In the genomic region with DNA sequence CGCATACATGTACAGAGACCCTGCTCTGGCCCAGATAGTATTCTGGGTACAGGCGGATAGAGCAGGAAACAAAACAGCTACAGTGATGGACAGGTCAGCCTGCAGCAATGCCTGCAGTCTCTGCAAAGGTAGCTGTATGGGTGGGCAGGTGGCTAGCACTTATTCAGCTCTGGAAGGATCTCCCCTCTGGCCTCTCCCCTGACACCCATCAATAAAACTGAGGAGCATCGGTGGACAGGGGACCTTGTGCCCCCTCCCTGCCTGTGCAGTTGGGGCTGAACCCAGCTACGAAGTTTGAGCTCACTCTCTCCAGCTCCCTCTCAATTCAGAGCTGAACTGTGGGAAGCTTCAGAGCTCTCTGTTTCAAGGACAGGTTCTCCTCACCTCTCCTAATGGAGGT, we compare ENCODE assay signal across 10 cellular contexts. TPM values are rescaled to one million over a fixed set of nuclear protein-coding genes. Genes with fewer than 3 reads are reported as not detected.
A peak's percentile ranks its signal among the peaks of the same experiment; 100 is the strongest.
DNase-seq lines count a peak whose midpoint lies in the region; ATAC-seq and TF ChIP-seq lines count a peak whose summit lies in the region.
"Had no signal": no experiment of that assay in that cellular context is flagged by ENCODE, and none has a peak within 500 bp of the region (broad histone marks: within the 10 kb centered on the region; RNA-seq: fewer than 3 reads in every experiment).

No MANE protein-coding gene starts in this region.

- intact Hi-C loops in breast epithelium (cut with DNase I; ENCODE audit: low total_unique reads) (no loop called here), MCF 10A (cut with micrococcal nuclease) (no loop called here)
- intact Hi-C loops in activated CD4-positive, alpha-beta memory T cell treated with anti-CD3 and anti-CD28 coated beads for 36 hours (cut with micrococcal nuclease), result no loop called here

- no peak overlapping the region for H3K27ac ChIP-seq in breast epithelium
- no peak overlapping the region for H3K27ac ChIP-seq in mesenchymal stem cell (ENCODE audit: low read length, poor library complexity, severe bottlenecking)
- peak overlapping the region; percentile 70 to 85 (median 77) for H3K27ac ChIP-seq in upper lobe of left lung
- H3K27ac ChIP-seq: C4-2B had no signal

- no peak overlapping the region for H3K14ac ChIP-seq in mesenchymal stem cell (ENCODE audit: low read length in 2 of 2)

- CTCF ChIA-PET in MCF 10A (lab: Yijun Ruan, JAX), result no interaction called here
- CTCF ChIA-PET in activated CD4-positive, alpha-beta memory T cell treated with anti-CD3 and anti-CD28 coated beads for 36 hours (lab: Charles Lee), result interaction anchor here (1.2 kb wide), 2 partner anchors 70 to 363 kb away, joined by 3 to 4 read pairs; no protein-coding TSS in a partner anchor

- no peak overlapping the region for H3K27ac Mint-ChIP-seq in MCF 10A (ENCODE audit: low read depth, unreplicated experiment)
- H3K27ac Mint-ChIP-seq in activated CD4-positive, alpha-beta memory T cell treated with anti-CD3 and anti-CD28 coated beads for 36 hours, result peak overlapping the region; percentile 46

- H2BK5ac ChIP-seq in mesenchymal stem cell (ENCODE audit: low read depth, low read length, poor library complexity, severe bottlenecking), result no peak overlapping the region

- no peak overlapping the region for H3K4ac ChIP-seq in mesenchymal stem cell (ENCODE audit: low read depth in 1 of 2, low read length in 2 of 2)

- H2BK15ac ChIP-seq in mesenchymal stem cell (ENCODE audit: low read depth, poor library complexity, severe bottlenecking), result peak overlapping the region; percentile 70

- no peaks in the 10 kb centered on the region for H3K36me3 ChIP-seq in breast epithelium
- H3K36me3 ChIP-seq in mesenchymal stem cell (ENCODE audit: control insufficient read depth in 1 of 2, insufficient read depth in 2 of 2, low read depth in 1 of 2, low read length in 2 of 2), result no peaks in the 10 kb centered on the region
- no peaks in the 10 kb centered on the region for H3K36me3 ChIP-seq in upper lobe of left lung

- WGBS in mesenchymal stem cell, result 94% methylated on average over 4 of the region's 4 CpGs
- WGBS in upper lobe of left lung, 2 donors, result 77 to 84% methylated on average over 4 of the region's 4 CpGs

- TF ChIP-seq EP300 in upper lobe of left lung (IDR thresholded peaks at IDR 0.05), result no peak

- H3K9me3 Mint-ChIP-seq in MCF 10A (ENCODE audit: unreplicated experiment), result no peaks in the 10 kb centered on the region
- H3K9me3 Mint-ChIP-seq in activated CD4-positive, alpha-beta memory T cell treated with anti-CD3 and anti-CD28 coated beads for 36 hours, result no peaks in the 10 kb centered on the region

- H4K8ac ChIP-seq in mesenchymal stem cell (ENCODE audit: low read length), result peak overlapping the region; percentile 51

- no peak overlapping the region for H2BK120ac ChIP-seq in mesenchymal stem cell (ENCODE audit: low read depth, low read length)

- BruUV-seq in MCF 10A (replicated peaks; lab: Mats Ljungman, UMichigan), result no TSS peak

- no peak overlapping the region for H3K4me2 ChIP-seq in mesenchymal stem cell (ENCODE audit: low read length, poor library complexity, severe bottlenecking)

- POLR2A ChIA-PET in MCF 10A (lab: Yijun Ruan, JAX), result no interaction called here
- POLR2A ChIA-PET in activated CD4-positive, alpha-beta memory T cell treated with anti-CD3 and anti-CD28 coated beads for 36 hours (lab: Charles Lee), result interaction anchor here (0.6 to 1.0 kb wide), 4 partner anchors 9 to 152 kb away, joined by 3 to 4 read pairs (median 3); no protein-coding TSS in a partner anchor

- no peak for ATAC-seq in upper lobe of left lung (ENCODE audit: low FRiP score in 2 of 2)
- no peak for ATAC-seq in GM18873 (IDR thresholded peaks at IDR 0.05; ENCODE audit: low FRiP score, unreplicated experiment)
- ATAC-seq in HG02759 (IDR thresholded peaks at IDR 0.05; ENCODE audit: unreplicated experiment), result no peak

- no peak overlapping the region for H2AK5ac ChIP-seq in mesenchymal stem cell (ENCODE audit: low read length, severe bottlenecking)

- no peak overlapping the region for H3K23ac ChIP-seq in mesenchymal stem cell (ENCODE audit: low read length in 2 of 2)

- peak overlapping the region; percentile 12 to 29 for H2BK12ac ChIP-seq in mesenchymal stem cell (ENCODE audit: low read length in 2 of 2)

- no peak overlapping the region for H3K4me3 Mint-ChIP-seq in MCF 10A (ENCODE audit: unreplicated experiment)
- peak overlapping the region; percentile 89 for H3K4me3 Mint-ChIP-seq in activated CD4-positive, alpha-beta memory T cell treated with anti-CD3 and anti-CD28 coated beads for 36 hours

- no peak overlapping the region for H3K9ac ChIP-seq in mesenchymal stem cell (ENCODE audit: low read length)

- H3K18ac ChIP-seq in mesenchymal stem cell (ENCODE audit: low read depth in 1 of 2, low read length in 2 of 2), result peak overlapping the region; percentile 52 to 54

- TF ChIP-seq CTCF in breast epithelium (IDR thresholded peaks at IDR 0.05) (no peak), MCF 10A (IDR thresholded peaks at IDR 0.05; ENCODE audit: unreplicated experiment) (no peak), upper lobe of left lung (IDR thresholded peaks at IDR 0.05) (no peak)

- H3K27me3 Mint-ChIP-seq in MCF 10A (ENCODE audit: insufficient read depth, unreplicated experiment), result no peaks in the 10 kb centered on the region
- no peaks in the 10 kb centered on the region for H3K27me3 Mint-ChIP-seq in activated CD4-positive, alpha-beta memory T cell treated with anti-CD3 and anti-CD28 coated beads for 36 hours

- peak overlapping the region; percentile 78 for H4K91ac ChIP-seq in mesenchymal stem cell (ENCODE audit: low read length)

- peak overlapping the region in 2 of 3 donors; percentile 2 to 5 for H3K4me3 ChIP-seq in breast epithelium
- H3K4me3 ChIP-seq in mesenchymal stem cell (ENCODE audit: insufficient read depth in 1 of 2, low read depth in 1 of 2, low read length in 2 of 2), result no peak overlapping the region
- peak overlapping the region in 3 of 4 donors; percentile 25 to 35 (median 33) for H3K4me3 ChIP-seq in upper lobe of left lung

- DNase-seq in breast epithelium (ENCODE audit: low spot score in 2 of 2) (no peak), MCF 10A (ENCODE audit: unreplicated experiment) (no peak), mesenchymal stem cell (no peak), upper lobe of left lung (no peak), NCI-H1694 (lab: John Stamatoyannopoulos, UW) (no peak)
- DNase-seq in activated CD4-positive, alpha-beta memory T cell treated with anti-CD3 and anti-CD28 coated beads for 36 hours, result no peak
- DNase-seq: NCI-H345 had no signal

- H3K79me1 ChIP-seq in mesenchymal stem cell (replicated peaks; ENCODE audit: low read length, poor library complexity, severe bottlenecking), result no peaks in the 10 kb centered on the region

- peaks cover 24% of the 10 kb centered on the region for H3K4me1 Mint-ChIP-seq in MCF 10A (ENCODE audit: insufficient read depth, unreplicated experiment)
- H3K4me1 Mint-ChIP-seq in activated CD4-positive, alpha-beta memory T cell treated with anti-CD3 and anti-CD28 coated beads for 36 hours (ENCODE audit: low read depth), result peaks cover 61% of the 10 kb centered on the region

- H3K9me3 ChIP-seq in breast epithelium, result no peaks in the 10 kb centered on the region
- H3K9me3 ChIP-seq in mesenchymal stem cell (ENCODE audit: control insufficient read depth, low read length), result no peaks in the 10 kb centered on the region
- H3K9me3 ChIP-seq in upper lobe of left lung, result no peaks in the 10 kb centered on the region

- no peaks in the 10 kb centered on the region for H3K36me3 Mint-ChIP-seq in MCF 10A (ENCODE audit: insufficient read depth, unreplicated experiment)
- peaks cover 3% of the 10 kb centered on the region for H3K36me3 Mint-ChIP-seq in activated CD4-positive, alpha-beta memory T cell treated with anti-CD3 and anti-CD28 coated beads for 36 hours

- H3K27me3 ChIP-seq in breast epithelium (no peaks in the 10 kb centered on the region), mesenchymal stem cell (ENCODE audit: control insufficient read depth in 1 of 2, insufficient read depth in 1 of 2, low read length in 2 of 2) (peaks cover 0 to 36% of the 10 kb centered on the region in 2 experiments), upper lobe of left lung (no peaks in the 10 kb centered on the region)

- TF ChIP-seq POLR2A in breast epithelium (IDR thresholded peaks at IDR 0.05) (no peak), upper lobe of left lung (IDR thresholded peaks at IDR 0.05) (no peak)

- H3K4me1 ChIP-seq in breast epithelium (no peaks in the 10 kb centered on the region), mesenchymal stem cell (ENCODE audit: control insufficient read depth, insufficient read depth, low read depth, low read length) (peaks cover 15% of the 10 kb centered on the region), upper lobe of left lung (peaks cover 15 to 25% (median 21%) of the 10 kb centered on the region in 4 donors)

- no peak overlapping the region for H2AFZ ChIP-seq in mesenchymal stem cell (ENCODE audit: low read depth, low read length)

RNA-seq across cellular contexts. Expression of gene ALOX5AP, which starts 1.6 kb away (rescaled TPM):
- total RNA-seq in breast epithelium (10 to 100 TPM; 32.1 to 47.4 (median 37.9) TPM), MCF 10A (2022) (0.83 and 1.5 TPM in 2 replicates), upper lobe of left lung (100 to 1,000 TPM in 3 of 6 donors, 10 to 100 TPM in 3; 36.7 to 298 (median 151) TPM)
- 10 to 100 TPM; 31.8 to 33.8 TPM for total RNA-seq in activated CD4-positive, alpha-beta memory T cell treated with anti-CD3 and anti-CD28 coated beads for 36 hours
- 14.2 TPM for polyA plus RNA-seq in mesenchymal stem cell (2013, experiment 1 of 2)
- polyA plus RNA-seq in mesenchymal stem cell (2013, experiment 2 of 2), result 15.0 TPM

Comparison
In these comparisons a context has a peak if more than half of its experiments do, and no peak if none do; other contexts are left out.
1. RNA of gene ALOX5AP, which starts 1.6 kb away (total RNA-seq): 36.7 to 298 TPM in upper lobe of left lung, 32.1 to 47.4 TPM in breast epithelium and 31.8 to 33.8 TPM in activated CD4-positive, alpha-beta memory T cell treated with anti-CD3 and anti-CD28 coated beads for 36 hours; 0.83 to 1.5 TPM in MCF 10A; every median in the first group is over 10 times any median in the second.
2. H3K27ac ChIP-seq: peak in upper lobe of left lung (4 of 4); none in breast epithelium (0 of 2) and mesenchymal stem cell (single experiment).
3. H3K4me3 ChIP-seq: peak in breast epithelium (2 of 3) and upper lobe of left lung (3 of 4); none in mesenchymal stem cell (0 of 2).